ENCODE assay signal across 1 cellular context in the genomic region with DNA sequence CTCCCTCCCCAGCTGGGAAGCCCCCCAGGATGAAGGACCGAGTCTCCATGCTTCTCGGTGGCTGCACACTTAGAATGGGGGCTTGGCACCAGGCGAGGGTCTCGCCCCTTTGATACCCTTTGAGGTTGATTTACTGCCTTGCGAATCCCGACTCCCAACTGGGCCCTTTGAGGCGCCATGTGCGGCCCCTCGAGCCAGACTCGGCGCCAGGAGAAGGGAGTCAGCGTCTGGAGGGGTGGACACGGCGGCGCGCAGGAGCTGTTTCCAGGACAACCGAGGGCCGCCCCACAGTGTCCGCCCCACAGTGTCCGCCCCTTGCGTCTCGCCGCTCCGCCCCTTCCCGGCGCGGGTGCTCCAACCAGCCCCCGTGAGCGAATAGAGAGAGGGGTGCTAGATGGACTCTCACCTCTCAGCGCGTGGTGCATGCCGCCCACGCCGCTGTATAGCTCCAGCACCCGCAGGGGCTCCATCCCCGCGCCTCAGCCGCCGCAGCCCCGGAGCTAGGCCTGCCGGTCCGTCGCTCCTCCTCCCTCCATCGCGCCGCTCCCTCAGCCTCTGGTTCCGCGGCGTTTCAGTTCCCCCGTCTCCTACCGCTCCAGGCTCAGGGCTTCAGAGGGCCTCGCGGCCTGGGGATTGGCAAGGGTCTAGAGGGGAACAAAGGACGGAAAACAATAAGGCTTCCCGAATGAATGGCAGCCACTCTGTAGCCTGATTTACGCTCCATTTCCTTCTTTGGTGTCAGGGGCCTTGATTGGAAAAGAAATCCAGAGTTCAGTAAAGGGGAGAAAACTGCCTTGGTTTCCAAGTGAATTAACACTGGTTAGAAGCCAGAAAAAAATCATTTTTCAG.
TF ChIP-seq lines count a peak whose summit lies in the region.

A gene with protein sequence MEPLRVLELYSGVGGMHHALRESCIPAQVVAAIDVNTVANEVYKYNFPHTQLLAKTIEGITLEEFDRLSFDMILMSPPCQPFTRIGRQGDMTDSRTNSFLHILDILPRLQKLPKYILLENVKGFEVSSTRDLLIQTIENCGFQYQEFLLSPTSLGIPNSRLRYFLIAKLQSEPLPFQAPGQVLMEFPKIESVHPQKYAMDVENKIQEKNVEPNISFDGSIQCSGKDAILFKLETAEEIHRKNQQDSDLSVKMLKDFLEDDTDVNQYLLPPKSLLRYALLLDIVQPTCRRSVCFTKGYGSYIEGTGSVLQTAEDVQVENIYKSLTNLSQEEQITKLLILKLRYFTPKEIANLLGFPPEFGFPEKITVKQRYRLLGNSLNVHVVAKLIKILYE (minus strand): TSS at position 508 of the 849 bp plus-strand sequence. CDS start 38 bp downstream, at position 470.

TF ChIP-seq in K562, 482 proteins besides CTCF, POLR2A, EP300 and RAD21 (continued from another document and continues in another):
- TF ChIP-seq, protein P1, sequence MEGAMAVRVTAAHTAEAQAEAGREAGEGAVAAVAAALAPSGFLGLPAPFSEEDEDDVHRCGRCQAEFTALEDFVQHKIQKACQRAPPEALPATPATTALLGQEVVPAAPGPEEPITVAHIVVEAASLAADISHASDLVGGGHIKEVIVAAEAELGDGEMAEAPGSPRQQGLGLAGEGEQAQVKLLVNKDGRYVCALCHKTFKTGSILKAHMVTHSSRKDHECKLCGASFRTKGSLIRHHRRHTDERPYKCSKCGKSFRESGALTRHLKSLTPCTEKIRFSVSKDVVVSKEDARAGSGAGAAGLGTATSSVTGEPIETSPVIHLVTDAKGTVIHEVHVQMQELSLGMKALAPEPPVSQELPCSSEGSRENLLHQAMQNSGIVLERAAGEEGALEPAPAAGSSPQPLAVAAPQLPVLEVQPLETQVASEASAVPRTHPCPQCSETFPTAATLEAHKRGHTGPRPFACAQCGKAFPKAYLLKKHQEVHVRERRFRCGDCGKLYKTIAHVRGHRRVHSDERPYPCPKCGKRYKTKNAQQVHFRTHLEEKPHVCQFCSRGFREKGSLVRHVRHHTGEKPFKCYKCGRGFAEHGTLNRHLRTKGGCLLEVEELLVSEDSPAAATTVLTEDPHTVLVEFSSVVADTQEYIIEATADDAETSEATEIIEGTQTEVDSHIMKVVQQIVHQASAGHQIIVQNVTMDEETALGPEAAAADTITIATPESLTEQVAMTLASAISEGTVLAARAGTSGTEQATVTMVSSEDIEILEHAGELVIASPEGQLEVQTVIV (CRISPR knock-in tag; IDR thresholded peaks at IDR 0.05; ENCODE audit: borderline replicate concordance): no peak
- no peak for TF ChIP-seq ZNF436 (CRISPR knock-in tag; IDR thresholded peaks at IDR 0.05)
- TF ChIP-seq CCAR2 (IDR thresholded peaks at IDR 0.05; ENCODE audit: low read depth, low read length): no peak
- peak; percentile 69 for TF ChIP-seq PCBP1 (IDR thresholded peaks at IDR 0.05; ENCODE audit: low read depth, low read length, poor library complexity, severe bottlenecking)
- no peak for TF ChIP-seq HOXB6 (CRISPR knock-in tag; IDR thresholded peaks at IDR 0.05; ENCODE audit: borderline replicate concordance)
- peak; percentile 70; the same call in 1 of the 2 replicates for TF ChIP-seq ZNF766 (CRISPR knock-in tag; conservative IDR thresholded peaks at IDR 0.05)
- TF ChIP-seq, protein P2, sequence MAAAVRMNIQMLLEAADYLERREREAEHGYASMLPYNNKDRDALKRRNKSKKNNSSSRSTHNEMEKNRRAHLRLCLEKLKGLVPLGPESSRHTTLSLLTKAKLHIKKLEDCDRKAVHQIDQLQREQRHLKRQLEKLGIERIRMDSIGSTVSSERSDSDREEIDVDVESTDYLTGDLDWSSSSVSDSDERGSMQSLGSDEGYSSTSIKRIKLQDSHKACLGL (CRISPR knock-in tag; IDR thresholded peaks at IDR 0.05; ENCODE audit: borderline replicate concordance, poor library complexity, severe bottlenecking): no peak
- TF ChIP-seq, protein P3, sequence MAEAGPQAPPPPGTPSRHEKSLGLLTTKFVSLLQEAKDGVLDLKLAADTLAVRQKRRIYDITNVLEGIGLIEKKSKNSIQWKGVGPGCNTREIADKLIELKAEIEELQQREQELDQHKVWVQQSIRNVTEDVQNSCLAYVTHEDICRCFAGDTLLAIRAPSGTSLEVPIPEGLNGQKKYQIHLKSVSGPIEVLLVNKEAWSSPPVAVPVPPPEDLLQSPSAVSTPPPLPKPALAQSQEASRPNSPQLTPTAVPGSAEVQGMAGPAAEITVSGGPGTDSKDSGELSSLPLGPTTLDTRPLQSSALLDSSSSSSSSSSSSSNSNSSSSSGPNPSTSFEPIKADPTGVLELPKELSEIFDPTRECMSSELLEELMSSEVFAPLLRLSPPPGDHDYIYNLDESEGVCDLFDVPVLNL (CRISPR knock-in tag; IDR thresholded peaks at IDR 0.05; ENCODE audit: low read depth): peak; percentile 27; the same call in 1 of the 2 replicates
- TF ChIP-seq FOXA1 (IDR thresholded peaks at IDR 0.05; ENCODE audit: borderline replicate concordance): no peak
- TF ChIP-seq NONO (IDR thresholded peaks at IDR 0.05; ENCODE audit: low read depth in 2 of 2, low read length in 1 of 2): peak in 1 of 2 experiments; percentile 86; a peak in 2 of 4 replicates
- no peak for TF ChIP-seq HMG20B (CRISPR knock-in tag; IDR thresholded peaks at IDR 0.05)
- TF ChIP-seq YY1 (IDR thresholded peaks at IDR 0.05; ENCODE audit: borderline replicate concordance in 1 of 3, control insufficient read depth in 1 of 3, extremely low read depth in 1 of 3, insufficient read depth in 3 of 3, insufficient read length in 1 of 3, insufficient replicate concordance in 2 of 3, low read depth in 1 of 3, low read length in 2 of 3): peak in 2 of 3 experiments; percentile 57 to 81
- TF ChIP-seq, protein P4, sequence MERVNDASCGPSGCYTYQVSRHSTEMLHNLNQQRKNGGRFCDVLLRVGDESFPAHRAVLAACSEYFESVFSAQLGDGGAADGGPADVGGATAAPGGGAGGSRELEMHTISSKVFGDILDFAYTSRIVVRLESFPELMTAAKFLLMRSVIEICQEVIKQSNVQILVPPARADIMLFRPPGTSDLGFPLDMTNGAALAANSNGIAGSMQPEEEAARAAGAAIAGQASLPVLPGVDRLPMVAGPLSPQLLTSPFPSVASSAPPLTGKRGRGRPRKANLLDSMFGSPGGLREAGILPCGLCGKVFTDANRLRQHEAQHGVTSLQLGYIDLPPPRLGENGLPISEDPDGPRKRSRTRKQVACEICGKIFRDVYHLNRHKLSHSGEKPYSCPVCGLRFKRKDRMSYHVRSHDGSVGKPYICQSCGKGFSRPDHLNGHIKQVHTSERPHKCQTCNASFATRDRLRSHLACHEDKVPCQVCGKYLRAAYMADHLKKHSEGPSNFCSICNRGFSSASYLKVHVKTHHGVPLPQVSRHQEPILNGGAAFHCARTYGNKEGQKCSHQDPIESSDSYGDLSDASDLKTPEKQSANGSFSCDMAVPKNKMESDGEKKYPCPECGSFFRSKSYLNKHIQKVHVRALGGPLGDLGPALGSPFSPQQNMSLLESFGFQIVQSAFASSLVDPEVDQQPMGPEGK (CRISPR knock-in tag; IDR thresholded peaks at IDR 0.05; ENCODE audit: borderline replicate concordance): no peak
- TF ChIP-seq, protein P5, sequence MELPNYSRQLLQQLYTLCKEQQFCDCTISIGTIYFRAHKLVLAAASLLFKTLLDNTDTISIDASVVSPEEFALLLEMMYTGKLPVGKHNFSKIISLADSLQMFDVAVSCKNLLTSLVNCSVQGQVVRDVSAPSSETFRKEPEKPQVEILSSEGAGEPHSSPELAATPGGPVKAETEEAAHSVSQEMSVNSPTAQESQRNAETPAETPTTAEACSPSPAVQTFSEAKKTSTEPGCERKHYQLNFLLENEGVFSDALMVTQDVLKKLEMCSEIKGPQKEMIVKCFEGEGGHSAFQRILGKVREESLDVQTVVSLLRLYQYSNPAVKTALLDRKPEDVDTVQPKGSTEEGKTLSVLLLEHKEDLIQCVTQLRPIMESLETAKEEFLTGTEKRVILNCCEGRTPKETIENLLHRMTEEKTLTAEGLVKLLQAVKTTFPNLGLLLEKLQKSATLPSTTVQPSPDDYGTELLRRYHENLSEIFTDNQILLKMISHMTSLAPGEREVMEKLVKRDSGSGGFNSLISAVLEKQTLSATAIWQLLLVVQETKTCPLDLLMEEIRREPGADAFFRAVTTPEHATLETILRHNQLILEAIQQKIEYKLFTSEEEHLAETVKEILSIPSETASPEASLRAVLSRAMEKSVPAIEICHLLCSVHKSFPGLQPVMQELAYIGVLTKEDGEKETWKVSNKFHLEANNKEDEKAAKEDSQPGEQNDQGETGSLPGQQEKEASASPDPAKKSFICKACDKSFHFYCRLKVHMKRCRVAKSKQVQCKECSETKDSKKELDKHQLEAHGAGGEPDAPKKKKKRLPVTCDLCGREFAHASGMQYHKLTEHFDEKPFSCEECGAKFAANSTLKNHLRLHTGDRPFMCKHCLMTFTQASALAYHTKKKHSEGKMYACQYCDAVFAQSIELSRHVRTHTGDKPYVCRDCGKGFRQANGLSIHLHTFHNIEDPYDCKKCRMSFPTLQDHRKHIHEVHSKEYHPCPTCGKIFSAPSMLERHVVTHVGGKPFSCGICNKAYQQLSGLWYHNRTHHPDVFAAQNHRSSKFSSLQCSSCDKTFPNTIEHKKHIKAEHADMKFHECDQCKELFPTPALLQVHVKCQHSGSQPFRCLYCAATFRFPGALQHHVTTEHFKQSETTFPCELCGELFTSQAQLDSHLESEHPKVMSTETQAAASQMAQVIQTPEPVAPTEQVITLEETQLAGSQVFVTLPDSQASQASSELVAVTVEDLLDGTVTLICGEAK (IDR thresholded peaks at IDR 0.05): peak; percentile 97
- TF ChIP-seq, protein P5 (CRISPR knock-in tag; IDR thresholded peaks at IDR 0.05): no peak
- peak; percentile 99 for TF ChIP-seq PHF20 (IDR thresholded peaks at IDR 0.05; ENCODE audit: partially characterized antibody)
- TF ChIP-seq, protein P6, sequence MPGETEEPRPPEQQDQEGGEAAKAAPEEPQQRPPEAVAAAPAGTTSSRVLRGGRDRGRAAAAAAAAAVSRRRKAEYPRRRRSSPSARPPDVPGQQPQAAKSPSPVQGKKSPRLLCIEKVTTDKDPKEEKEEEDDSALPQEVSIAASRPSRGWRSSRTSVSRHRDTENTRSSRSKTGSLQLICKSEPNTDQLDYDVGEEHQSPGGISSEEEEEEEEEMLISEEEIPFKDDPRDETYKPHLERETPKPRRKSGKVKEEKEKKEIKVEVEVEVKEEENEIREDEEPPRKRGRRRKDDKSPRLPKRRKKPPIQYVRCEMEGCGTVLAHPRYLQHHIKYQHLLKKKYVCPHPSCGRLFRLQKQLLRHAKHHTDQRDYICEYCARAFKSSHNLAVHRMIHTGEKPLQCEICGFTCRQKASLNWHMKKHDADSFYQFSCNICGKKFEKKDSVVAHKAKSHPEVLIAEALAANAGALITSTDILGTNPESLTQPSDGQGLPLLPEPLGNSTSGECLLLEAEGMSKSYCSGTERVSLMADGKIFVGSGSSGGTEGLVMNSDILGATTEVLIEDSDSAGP (CRISPR knock-in tag; IDR thresholded peaks at IDR 0.05): no peak
- TF ChIP-seq, protein P7, sequence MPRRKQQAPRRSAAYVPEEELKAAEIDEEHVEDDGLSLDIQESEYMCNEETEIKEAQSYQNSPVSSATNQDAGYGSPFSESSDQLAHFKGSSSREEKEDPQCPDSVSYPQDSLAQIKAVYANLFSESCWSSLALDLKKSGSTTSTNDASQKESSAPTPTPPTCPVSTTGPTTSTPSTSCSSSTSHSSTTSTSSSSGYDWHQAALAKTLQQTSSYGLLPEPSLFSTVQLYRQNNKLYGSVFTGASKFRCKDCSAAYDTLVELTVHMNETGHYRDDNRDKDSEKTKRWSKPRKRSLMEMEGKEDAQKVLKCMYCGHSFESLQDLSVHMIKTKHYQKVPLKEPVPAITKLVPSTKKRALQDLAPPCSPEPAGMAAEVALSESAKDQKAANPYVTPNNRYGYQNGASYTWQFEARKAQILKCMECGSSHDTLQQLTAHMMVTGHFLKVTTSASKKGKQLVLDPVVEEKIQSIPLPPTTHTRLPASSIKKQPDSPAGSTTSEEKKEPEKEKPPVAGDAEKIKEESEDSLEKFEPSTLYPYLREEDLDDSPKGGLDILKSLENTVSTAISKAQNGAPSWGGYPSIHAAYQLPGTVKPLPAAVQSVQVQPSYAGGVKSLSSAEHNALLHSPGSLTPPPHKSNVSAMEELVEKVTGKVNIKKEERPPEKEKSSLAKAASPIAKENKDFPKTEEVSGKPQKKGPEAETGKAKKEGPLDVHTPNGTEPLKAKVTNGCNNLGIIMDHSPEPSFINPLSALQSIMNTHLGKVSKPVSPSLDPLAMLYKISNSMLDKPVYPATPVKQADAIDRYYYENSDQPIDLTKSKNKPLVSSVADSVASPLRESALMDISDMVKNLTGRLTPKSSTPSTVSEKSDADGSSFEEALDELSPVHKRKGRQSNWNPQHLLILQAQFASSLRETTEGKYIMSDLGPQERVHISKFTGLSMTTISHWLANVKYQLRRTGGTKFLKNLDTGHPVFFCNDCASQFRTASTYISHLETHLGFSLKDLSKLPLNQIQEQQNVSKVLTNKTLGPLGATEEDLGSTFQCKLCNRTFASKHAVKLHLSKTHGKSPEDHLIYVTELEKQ (CRISPR knock-in tag; IDR thresholded peaks at IDR 0.05): no peak
- TF ChIP-seq MAZ (CRISPR knock-in tag; conservative IDR thresholded peaks at IDR 0.05 in 1 of 2, IDR thresholded peaks at IDR 0.05 in 1 of 2): peak; percentile 90 to 96
- no peak for TF ChIP-seq SMARCC2 (IDR thresholded peaks at IDR 0.05; ENCODE audit: low read depth)
- TF ChIP-seq PPARD (CRISPR knock-in tag; IDR thresholded peaks at IDR 0.05): no peak
- TF ChIP-seq NFE2L1 (tag; IDR thresholded peaks at IDR 0.05; ENCODE audit: borderline replicate concordance, low read depth): no peak
- peak; percentile 21; the same call in 1 of the 2 replicates for TF ChIP-seq ZBED1 (IDR thresholded peaks at IDR 0.05)
